Comparison of ENCODE assay signal across 8 cellular contexts in genomic region chr17:43940630-43941029, GRCh38. TPM values are rescaled to one million over a fixed set of nuclear protein-coding genes. Genes with fewer than 3 reads are reported as not detected.
DNase-seq lines count a peak whose midpoint lies in the region; ATAC-seq, FAIRE-seq and TF ChIP-seq lines count a peak whose summit lies in the region.

No MANE protein-coding gene starts in this region.

- POLR2A ChIA-PET in activated CD8-positive, alpha-beta T cell treated with anti-CD3 and anti-CD28 coated beads, Interleukin-2, amount 10 ng/mL, durations not matched to agents 7 days and 5 days (lab: Charles Lee), result no interaction called here

- no peak overlapping the region for H3K27ac Mint-ChIP-seq in activated CD8-positive, alpha-beta T cell treated with anti-CD3 and anti-CD28 coated beads, Interleukin-2, amount 10 ng/mL, durations not matched to agents 7 days and 5 days

- H3K4me1 Mint-ChIP-seq in activated CD8-positive, alpha-beta T cell treated with anti-CD3 and anti-CD28 coated beads, Interleukin-2, amount 10 ng/mL, durations not matched to agents 7 days and 5 days (ENCODE audit: low read depth), result peaks cover 11% of the 10 kb centered on the region

- CTCF ChIA-PET in activated CD8-positive, alpha-beta T cell treated with anti-CD3 and anti-CD28 coated beads, Interleukin-2, amount 10 ng/mL, durations not matched to agents 7 days and 5 days (lab: Charles Lee), result interaction anchor here (1.1 to 1.2 kb wide), 2 partner anchors 15 to 30 kb away, joined by 7 read pairs; no protein-coding TSS in a partner anchor

- H3K79me2 ChIP-seq in keratinocyte (ENCODE audit: control insufficient read depth, insufficient read depth, low read length), result no peaks in the 10 kb centered on the region

- H2AFZ ChIP-seq in keratinocyte (ENCODE audit: control insufficient read depth, low read length), result no peak overlapping the region

- no peaks in the 10 kb centered on the region for H3K9me1 ChIP-seq in keratinocyte (ENCODE audit: control insufficient read depth, extremely low read depth, insufficient read depth, low read length)

- H3K36me3 ChIP-seq in keratinocyte (ENCODE audit: control insufficient read depth in 2 of 2, extremely low read depth in 1 of 2, insufficient read depth in 2 of 2, low read length in 2 of 2), result no peaks in the 10 kb centered on the region

- no peaks in the 10 kb centered on the region for H3K36me3 Mint-ChIP-seq in activated CD8-positive, alpha-beta T cell treated with anti-CD3 and anti-CD28 coated beads, Interleukin-2, amount 10 ng/mL, durations not matched to agents 7 days and 5 days (ENCODE audit: low read depth)

- peaks cover 19% of the 10 kb centered on the region for H3K27me3 Mint-ChIP-seq in activated CD8-positive, alpha-beta T cell treated with anti-CD3 and anti-CD28 coated beads, Interleukin-2, amount 10 ng/mL, durations not matched to agents 7 days and 5 days (ENCODE audit: low read depth)

- no peak overlapping the region for H3K4me2 ChIP-seq in keratinocyte (ENCODE audit: control insufficient read depth, extremely low read depth, insufficient read depth, low read depth, low read length)

- no peaks in the 10 kb centered on the region for H3K9me3 ChIP-seq in keratinocyte (ENCODE audit: control insufficient read depth, low read depth, low read length)

- no peak for ATAC-seq in activated CD8-positive, alpha-beta T cell treated with anti-CD3 and anti-CD28 coated beads, Interleukin-2, amount 10 ng/mL, durations not matched to agents 7 days and 5 days
- ATAC-seq in GM21515 (IDR thresholded peaks at IDR 0.05; ENCODE audit: unreplicated experiment) (no peak), HG03280 (IDR thresholded peaks at IDR 0.05; ENCODE audit: unreplicated experiment) (no peak), HG03045 (IDR thresholded peaks at IDR 0.05; ENCODE audit: unreplicated experiment) (no peak)

- DNase-seq in NCI-H1436 (lab: John Stamatoyannopoulos, UW) (peak; percentile 42), NCI-H1436 treated with DMSO at 0.1 percent for 48 hours (lab: John Stamatoyannopoulos, UW) (no peak), HuH-7.5 (ENCODE audit: low spot score) (peak; percentile 63), keratinocyte (ENCODE audit: low read depth, low spot score) (no peak)
- peak; percentile 37 for DNase-seq in activated CD8-positive, alpha-beta T cell treated with anti-CD3 and anti-CD28 coated beads, Interleukin-2, amount 10 ng/mL, durations not matched to agents 7 days and 5 days

- H4K20me1 ChIP-seq in keratinocyte (ENCODE audit: control insufficient read depth, extremely low read depth, insufficient read depth, low read length), result no peaks in the 10 kb centered on the region

- no peak overlapping the region for H3K4me3 ChIP-seq in keratinocyte (ENCODE audit: control insufficient read depth in 2 of 3, extremely low read depth in 1 of 3, insufficient read depth in 2 of 3, low read depth in 1 of 3, low read length in 3 of 3)

- no peak overlapping the region for H3K4me3 Mint-ChIP-seq in activated CD8-positive, alpha-beta T cell treated with anti-CD3 and anti-CD28 coated beads, Interleukin-2, amount 10 ng/mL, durations not matched to agents 7 days and 5 days

- no peaks in the 10 kb centered on the region for H3K9me3 Mint-ChIP-seq in activated CD8-positive, alpha-beta T cell treated with anti-CD3 and anti-CD28 coated beads, Interleukin-2, amount 10 ng/mL, durations not matched to agents 7 days and 5 days (ENCODE audit: insufficient read depth)

- dilution Hi-C loops in keratinocyte (cut with MboI; ENCODE audit: extremely low pct_ligation_motif_present, low sequenced_read_pairs), result no loop called here

- no peak overlapping the region for H3K9ac ChIP-seq in keratinocyte (ENCODE audit: control insufficient read depth, extremely low read depth, insufficient read depth, low read length)

- no peak for FAIRE-seq in keratinocyte (lab: Jason Lieb, UNC)

- peaks cover 11% of the 10 kb centered on the region for H3K27me3 ChIP-seq in keratinocyte (ENCODE audit: control insufficient read depth, extremely low read depth, insufficient read depth, low read length)

- H3K27ac ChIP-seq in keratinocyte (ENCODE audit: control insufficient read depth, insufficient read depth, low read length), result no peak overlapping the region

- TF ChIP-seq CTCF in keratinocyte (optimal IDR thresholded peaks at IDR 0.05 in 1 of 3, IDR thresholded peaks at IDR 0.05 in 1 of 3, conservative IDR thresholded peaks at IDR 0.05 in 1 of 3; ENCODE audit: extremely low read depth in 1 of 3, insufficient read depth in 2 of 3, low read length in 3 of 3), result peak; percentile 40 to 58 (median 45)

- H3K4me1 ChIP-seq in keratinocyte (ENCODE audit: control insufficient read depth, extremely low read depth, insufficient read depth, low read length), result peaks cover 12% of the 10 kb centered on the region

RNA-seq across cellular contexts. Expression of gene PPY, which starts 1.6 kb away (rescaled TPM):
- not detected for total RNA-seq in activated CD8-positive, alpha-beta T cell treated with anti-CD3 and anti-CD28 coated beads, Interleukin-2, amount 10 ng/mL, durations not matched to agents 7 days and 5 days
- polyA plus RNA-seq in keratinocyte, result not detected in 3 replicates
- polyA plus RNA-seq in keratinocyte (2011; ENCODE audit: low read depth), result not detected
- polyA plus RNA-seq in keratinocyte (2011; cell fraction: cytosol; rRNA removed), result not detected in 2 replicates
- polyA plus RNA-seq in keratinocyte (2011; cell fraction: nucleus; rRNA removed), result not detected in 2 replicates
- polyA plus RNA-seq in keratinocyte (2012; ENCODE audit: low replicate concordance), result not detected in 2 replicates
- polyA minus RNA-seq in keratinocyte, result not detected in 3 replicates
- polyA minus RNA-seq in keratinocyte (2011; cell fraction: cytosol; rRNA and poly(A)+ RNA removed), result not detected
- not detected in 2 replicates for polyA minus RNA-seq in keratinocyte (2011; cell fraction: nucleus; rRNA and poly(A)+ RNA removed)

RNA-seq across cellular contexts. Expression of gene PYY, which starts 13.1 kb away (rescaled TPM):
- total RNA-seq in activated CD8-positive, alpha-beta T cell treated with anti-CD3 and anti-CD28 coated beads, Interleukin-2, amount 10 ng/mL, durations not matched to agents 7 days and 5 days, result not detected
- polyA plus RNA-seq in keratinocyte, result not detected in 3 replicates
- not detected for polyA plus RNA-seq in keratinocyte (2011; ENCODE audit: low read depth)
- polyA plus RNA-seq in keratinocyte (2011; cell fraction: cytosol; rRNA removed), result not detected in 2 replicates
- not detected in 2 replicates for polyA plus RNA-seq in keratinocyte (2011; cell fraction: nucleus; rRNA removed)
- not detected in 2 replicates for polyA plus RNA-seq in keratinocyte (2012; ENCODE audit: low replicate concordance)
- not detected in 3 replicates for polyA minus RNA-seq in keratinocyte
- not detected for polyA minus RNA-seq in keratinocyte (2011; cell fraction: cytosol; rRNA and poly(A)+ RNA removed)
- not detected in 2 replicates for polyA minus RNA-seq in keratinocyte (2011; cell fraction: nucleus; rRNA and poly(A)+ RNA removed)

RNA-seq across cellular contexts. Expression of gene MPP2, which starts 33.3 kb away (rescaled TPM):
- total RNA-seq in activated CD8-positive, alpha-beta T cell treated with anti-CD3 and anti-CD28 coated beads, Interleukin-2, amount 10 ng/mL, durations not matched to agents 7 days and 5 days, result 1 to 10 TPM; 1.2 to 1.8 TPM
- polyA plus RNA-seq in keratinocyte, result 0.07 to 0.30 TPM (median 0.12 TPM) in 3 replicates
- polyA plus RNA-seq in keratinocyte (2011; ENCODE audit: low read depth), result not detected
- polyA plus RNA-seq in keratinocyte (2011; cell fraction: cytosol; rRNA removed), result 0.06 and 0.13 TPM in 2 replicates
- 0.11 and 0.13 TPM in 2 replicates for polyA plus RNA-seq in keratinocyte (2011; cell fraction: nucleus; rRNA removed)
- 0.04 and 0.09 TPM in 2 replicates for polyA plus RNA-seq in keratinocyte (2012; ENCODE audit: low replicate concordance)
- 0.13 to 0.23 TPM in 2 of 3 replicates, not detected in the other for polyA minus RNA-seq in keratinocyte
- not detected for polyA minus RNA-seq in keratinocyte (2011; cell fraction: cytosol; rRNA and poly(A)+ RNA removed)
- 0.16 and 0.32 TPM in 2 replicates for polyA minus RNA-seq in keratinocyte (2011; cell fraction: nucleus; rRNA and poly(A)+ RNA removed)

Comparison
In these comparisons a context has a peak if more than half of its experiments do, and no peak if none do; other contexts are left out.
1. DNase-seq: peak in NCI-H1436 (single experiment), HuH-7.5 (single experiment) and activated CD8-positive, alpha-beta T cell treated with anti-CD3 and anti-CD28 coated beads, Interleukin-2, amount 10 ng/mL, durations not matched to agents 7 days and 5 days (single experiment); none in NCI-H1436 treated with DMSO at 0.1 percent for 48 hours (single experiment) and keratinocyte (single experiment).